1 cellular context compared by ENCODE assay signal in the genomic region with DNA sequence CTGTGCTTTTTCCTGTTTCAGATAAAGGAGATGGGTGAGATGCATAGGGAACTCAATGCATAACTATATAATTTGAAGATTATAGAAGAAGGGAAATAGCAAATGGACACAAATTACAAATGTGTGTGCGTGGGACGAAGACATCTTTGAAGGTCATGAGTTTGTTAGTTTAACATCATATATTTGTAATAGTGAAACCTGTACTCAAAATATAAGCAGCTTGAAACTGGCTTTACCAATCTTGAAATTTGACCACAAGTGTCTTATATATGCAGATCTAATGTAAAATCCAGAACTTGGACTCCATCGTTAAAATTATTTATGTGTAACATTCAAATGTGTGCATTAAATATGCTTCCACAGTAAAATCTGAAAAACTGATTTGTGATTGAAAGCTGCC.
TF ChIP-seq lines count a peak whose summit lies in the region.

No MANE protein-coding gene starts in this region.

TF ChIP-seq in HepG2, 621 proteins besides CTCF, POLR2A, EP300 and RAD21:
- no peak for TF ChIP-seq CHCHD3 (CRISPR knock-in tag; IDR thresholded peaks at IDR 0.05)
